8 cellular contexts compared by ENCODE assay signal in the genomic region with DNA sequence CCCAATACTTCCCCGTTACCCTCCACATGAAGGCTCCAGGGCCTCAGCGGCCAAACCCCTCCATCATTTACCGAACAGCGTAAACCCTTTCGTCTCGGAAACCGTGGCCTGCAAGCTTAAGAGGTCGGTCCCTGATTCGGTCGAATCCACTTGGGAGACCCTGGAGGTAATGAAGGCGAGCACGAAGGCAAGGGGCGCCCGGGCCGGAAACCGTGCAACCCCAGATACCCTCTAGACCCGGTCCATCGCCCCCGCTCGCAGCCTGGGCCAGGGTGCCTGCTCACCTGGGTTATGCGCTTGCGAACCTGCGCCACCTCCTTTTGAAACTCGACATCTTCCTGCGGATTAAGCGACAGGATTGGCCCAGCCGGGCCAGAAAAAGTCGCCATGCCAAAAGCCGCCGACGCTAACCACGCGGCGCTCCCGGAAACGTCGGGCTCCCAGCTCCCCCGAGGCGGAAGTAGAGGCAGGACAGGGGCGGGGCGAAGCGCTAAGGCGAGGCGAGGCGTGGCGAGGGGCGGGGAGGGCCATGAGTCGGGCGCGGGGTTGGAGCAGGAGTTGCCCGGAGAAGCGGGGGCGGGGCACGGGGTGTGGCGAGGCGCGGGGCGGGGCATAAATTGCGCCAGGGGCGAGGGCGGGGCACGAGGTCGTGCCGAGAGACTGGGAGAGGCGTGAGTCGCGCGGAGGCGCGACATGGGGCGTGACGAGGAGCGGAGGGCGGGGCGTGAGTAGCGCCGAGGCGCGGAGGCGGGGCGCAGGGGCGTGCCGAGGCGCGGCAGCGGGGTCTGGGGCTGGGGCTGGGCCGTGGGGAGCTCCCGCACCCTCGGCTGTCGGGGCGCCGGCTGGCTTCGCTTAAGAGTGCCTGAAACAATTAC. TPM values are rescaled to one million over a fixed set of nuclear protein-coding genes. Genes with fewer than 3 reads are reported as not detected.
DNase-seq lines count a peak whose midpoint lies in the region; TF ChIP-seq lines count a peak whose summit lies in the region.

A gene (minus strand): TSS at position 414 of the 875 bp plus-strand sequence. CDS start 25 bp downstream, at position 389.

- peaks cover 20% of the 10 kb centered on the region for H3K4me1 Mint-ChIP-seq in HFFc6 (ENCODE audit: low read depth)

- H3K27ac Mint-ChIP-seq in HFFc6 = peak within 1 kb of the TSS; percentile 90

- TF ChIP-seq CTCF in HFFc6 (IDR thresholded peaks at IDR 0.05) = peak; percentile 6; the same call in 1 of the 2 replicates

- H3K36me3 Mint-ChIP-seq in HFFc6 (ENCODE audit: low read depth) = peaks cover 25% of the 10 kb centered on the region

- peaks cover 22% of the 10 kb centered on the region for H3K36me3 ChIP-seq in neuron (ENCODE audit: insufficient read depth, low read length)

- peak; percentile 93 for DNase-seq in GM04504 (ENCODE audit: low read depth)
- peak; percentile 97 for DNase-seq in HFFc6
- peak; percentile 98 for DNase-seq in NAMALWA (ENCODE audit: low spot score)
- peak; percentile 96 for DNase-seq in SK-MEL-5 (ENCODE audit: low read depth, low spot score)
- peak; percentile 100 for DNase-seq in activated naive CD4-positive, alpha-beta T cell treated with Interleukin-2 at 50 U/mL for 16 hours
- peak; percentile 90 for DNase-seq in foreskin melanocyte
- peak; percentile 93 for DNase-seq in stromal cell of bone marrow (ENCODE audit: low read depth)

- H2AFZ ChIP-seq in neuron (ENCODE audit: low read depth, low read length) = peak within 1 kb of the TSS; percentile 81

- H3K4me1 ChIP-seq in neuron (ENCODE audit: insufficient read depth, low read length) = peaks cover 13% of the 10 kb centered on the region

- no peaks in the 10 kb centered on the region for H3K27me3 ChIP-seq in neuron (ENCODE audit: insufficient read depth, low read length)

- H3K27me3 Mint-ChIP-seq in HFFc6 (ENCODE audit: insufficient read depth) = no peaks in the 10 kb centered on the region; the same call in 1 of the 2 replicates

- H3K4me3 ChIP-seq in neuron (ENCODE audit: low read length) = peak within 1 kb of the TSS; percentile 88

- H3K9me3 ChIP-seq in neuron (ENCODE audit: low read length) = no peaks in the 10 kb centered on the region

- H3K4me3 Mint-ChIP-seq in HFFc6 = peak within 1 kb of the TSS; percentile 93

- in situ Hi-C loops in SK-MEL-5 (cut with HindIII; ENCODE audit: low pct_unique_long_range_greater_than_20kb, low sequenced_read_pairs) = no loop called here

- H3K9me3 Mint-ChIP-seq in HFFc6 = no peaks in the 10 kb centered on the region

RNA-seq across cellular contexts. Expression of the gene that starts here (rescaled TPM):
- 10 to 100 TPM; 67.2 to 82.4 (median 73.3) TPM for total RNA-seq in HFFc6 (2021; fragmentation: NEBNext Ultra II Directional; extraction: Animal tissue kit (Norgen Biotek cat#: 25700))
- 100 and 102 TPM in 2 replicates for total RNA-seq in SK-MEL-5 (2014; rRNA removed; shearing (Covaris generic))
- 42.3 and 63.8 TPM in 2 replicates for polyA plus RNA-seq in SK-MEL-5 (2015; cell fraction: cytosol; rRNA removed)
- polyA plus RNA-seq in SK-MEL-5 (2015; cell fraction: nucleus; rRNA removed) = 38.1 and 89.6 TPM in 2 replicates

Comparison
In these comparisons a context has a peak if more than half of its experiments do, and no peak if none do; other contexts are left out.
1. Peak in every context shown above with its lines: DNase-seq and H3K4me3 ChIP-seq.